ENCODE assay signal across 8 cellular contexts in the genomic region with DNA sequence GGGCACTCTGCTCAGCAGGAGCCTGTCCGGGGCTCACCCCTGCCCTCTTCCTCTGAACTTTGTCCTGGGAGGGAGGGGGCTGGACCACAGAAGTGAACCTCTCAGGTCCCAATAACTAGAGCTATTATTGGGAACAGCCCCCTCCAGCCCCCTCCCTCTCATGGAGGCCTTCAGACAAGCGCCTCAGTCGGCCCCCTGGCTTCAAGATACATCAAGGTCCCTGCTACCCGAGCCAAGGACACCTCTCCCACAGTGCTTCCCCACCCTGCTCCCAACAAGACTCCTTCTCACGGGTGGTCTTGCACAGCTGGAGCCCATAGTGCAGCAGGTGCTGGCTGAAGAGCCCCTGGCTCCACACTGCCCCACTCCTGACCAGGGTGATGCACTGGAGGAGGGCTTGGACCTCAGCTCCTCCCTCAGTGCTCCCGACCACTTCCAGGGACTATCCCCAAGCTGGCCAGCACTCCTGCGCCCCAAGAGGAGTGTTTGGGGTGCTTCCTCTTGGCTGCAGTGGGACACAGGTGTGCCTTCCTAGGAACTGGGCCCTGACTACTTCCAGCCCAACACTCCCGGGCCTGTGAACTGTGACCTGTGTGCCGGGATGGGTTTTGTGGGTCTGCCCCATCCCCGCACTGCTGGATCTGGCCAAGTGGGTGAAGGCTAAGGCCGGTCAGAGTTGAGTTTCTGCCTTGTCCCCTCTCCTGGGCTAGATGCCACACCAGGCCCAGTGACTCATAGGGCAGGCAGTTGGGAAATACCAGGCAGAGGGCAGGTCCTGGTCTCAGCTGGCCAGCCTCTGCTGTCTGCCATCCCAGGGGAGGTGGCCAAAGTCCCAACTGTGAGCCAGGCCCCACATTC. TPM values are rescaled to one million over a fixed set of nuclear protein-coding genes. Genes with fewer than 3 reads are reported as not detected.
A peak's percentile ranks its signal among the peaks of the same experiment; 100 is the strongest.
DNase-seq lines count a peak whose midpoint lies in the region; ATAC-seq and TF ChIP-seq lines count a peak whose summit lies in the region.

No MANE protein-coding gene starts in this region.

- ATAC-seq in GM21515 (IDR thresholded peaks at IDR 0.05; ENCODE audit: unreplicated experiment), result no peak

- H3K4me3 ChIP-seq in AG09309 (ENCODE audit: control insufficient read depth, low read depth, low read length) (peak overlapping the region; percentile 81), suprapubic skin (peak overlapping the region; percentile 95)
- H3K4me3 ChIP-seq in Jurkat, Clone E6-1 (ENCODE audit: low read length), result peak overlapping the region; percentile 66

- peaks cover 4% of the 10 kb centered on the region for H3K27me3 Mint-ChIP-seq in brain

- peaks cover 0 to 4% (median 0%) of the 10 kb centered on the region in 5 experiments for H3K9me3 Mint-ChIP-seq in brain

- H3K36me3 Mint-ChIP-seq in brain, result peaks cover 7% of the 10 kb centered on the region

- DNase-seq in AG09309 (ENCODE audit: low read depth), result no peak
- DNase-seq in Jurkat, Clone E6-1 (ENCODE audit: low read depth, low spot score), result no peak
- DNase-seq in suprapubic skin (ENCODE audit: low spot score in 2 of 2), result peak in 1 of 2 donors; percentile 90
- no peak for DNase-seq in D341Med (ENCODE audit: low spot score)
- DNase-seq in activated CD4-positive, alpha-beta T cell treated with anti-CD3 and anti-CD28 coated beads, Interleukin-2, amount 50 U/mL, for 48 hours, result no peak

- no peak for TF ChIP-seq CTCF in AG09309 (IDR thresholded peaks at IDR 0.05; ENCODE audit: control insufficient read depth, insufficient read depth, low read depth, low read length, missing control alignments)
- TF ChIP-seq CTCF in brain (conservative IDR thresholded peaks at IDR 0.05), result no peak
- no peak for TF ChIP-seq CTCF in suprapubic skin (IDR thresholded peaks at IDR 0.05)

- H3K4me1 Mint-ChIP-seq in brain, result peaks cover 18% of the 10 kb centered on the region

- H3K27me3 ChIP-seq in layer of hippocampus (ENCODE audit: control insufficient read depth, insufficient read depth, low read length), result no peaks in the 10 kb centered on the region
- no peaks in the 10 kb centered on the region for H3K27me3 ChIP-seq in suprapubic skin

- no peaks in the 10 kb centered on the region for H3K9me3 ChIP-seq in suprapubic skin

- H3K36me3 ChIP-seq in suprapubic skin, result peaks cover 36% of the 10 kb centered on the region

- 48% methylated on average over 8 of the region's 11 CpGs for WGBS in suprapubic skin

- H3K27ac ChIP-seq in layer of hippocampus (ENCODE audit: low read depth, low read length), result peak overlapping the region; percentile 21
- peak overlapping the region; percentile 100 for H3K27ac ChIP-seq in suprapubic skin

- peak overlapping the region; percentile 86 to 91 (median 87) for H3K4me3 Mint-ChIP-seq in brain

- H3K4me1 ChIP-seq in suprapubic skin, result peaks cover 47% of the 10 kb centered on the region

- TF ChIP-seq EP300 in suprapubic skin (IDR thresholded peaks at IDR 0.05), result no peak

- peak overlapping the region in 3 of 5 experiments; percentile 48 to 65 (median 62) for H3K27ac Mint-ChIP-seq in brain

- TF ChIP-seq POLR2A in suprapubic skin (IDR thresholded peaks at IDR 0.05), result no peak

RNA-seq across cellular contexts. Expression of a gene that starts 2.2 kb away (rescaled TPM):
- polyA plus RNA-seq in Jurkat, Clone E6-1 (2012; ENCODE audit: insufficient read depth, insufficient read length), result 62.6 TPM
- 67.9 TPM for polyA plus RNA-seq in brain (ENCODE audit: insufficient read depth, low read depth, low replicate concordance)
- 100 to 1,000 TPM in 1 of 4 donors, 10 to 100 TPM in 3; 74.9 to 117 (median 85.9) TPM for total RNA-seq in suprapubic skin

RNA-seq across cellular contexts. Expression of a gene that starts 6.8 kb away (rescaled TPM):
- 6.5 TPM for polyA plus RNA-seq in Jurkat, Clone E6-1 (2012; ENCODE audit: insufficient read depth, insufficient read length)
- 3.1 TPM for polyA plus RNA-seq in brain (ENCODE audit: insufficient read depth, low read depth, low replicate concordance)
- 10 to 100 TPM; 14.0 to 35.5 (median 29.6) TPM for total RNA-seq in suprapubic skin

RNA-seq across cellular contexts. Expression of a gene that starts 11.1 kb away (rescaled TPM):
- polyA plus RNA-seq in Jurkat, Clone E6-1 (2012; ENCODE audit: insufficient read depth, insufficient read length), result 2,039 TPM
- polyA plus RNA-seq in brain (ENCODE audit: insufficient read depth, low read depth, low replicate concordance), result 1,764 TPM
- 1,000 to 10,000 TPM in 2 of 4 donors, 100 to 1,000 TPM in 2; 692 to 1,129 (median 991) TPM for total RNA-seq in suprapubic skin

RNA-seq across cellular contexts. Expression of a gene that starts 11.9 kb away (rescaled TPM):
- 42.3 TPM for polyA plus RNA-seq in Jurkat, Clone E6-1 (2012; ENCODE audit: insufficient read depth, insufficient read length)
- 114 TPM for polyA plus RNA-seq in brain (ENCODE audit: insufficient read depth, low read depth, low replicate concordance)
- 100 to 1,000 TPM; 108 to 162 (median 150) TPM for total RNA-seq in suprapubic skin

RNA-seq across cellular contexts. Expression of a gene that starts 15.9 kb away (rescaled TPM):
- 26.8 TPM for polyA plus RNA-seq in Jurkat, Clone E6-1 (2012; ENCODE audit: insufficient read depth, insufficient read length)
- polyA plus RNA-seq in brain (ENCODE audit: insufficient read depth, low read depth, low replicate concordance), result 5.9 TPM
- 10 to 100 TPM; 14.1 to 71.9 (median 33.5) TPM for total RNA-seq in suprapubic skin
